10 cellular contexts compared by ENCODE assay signal in the genomic region with DNA sequence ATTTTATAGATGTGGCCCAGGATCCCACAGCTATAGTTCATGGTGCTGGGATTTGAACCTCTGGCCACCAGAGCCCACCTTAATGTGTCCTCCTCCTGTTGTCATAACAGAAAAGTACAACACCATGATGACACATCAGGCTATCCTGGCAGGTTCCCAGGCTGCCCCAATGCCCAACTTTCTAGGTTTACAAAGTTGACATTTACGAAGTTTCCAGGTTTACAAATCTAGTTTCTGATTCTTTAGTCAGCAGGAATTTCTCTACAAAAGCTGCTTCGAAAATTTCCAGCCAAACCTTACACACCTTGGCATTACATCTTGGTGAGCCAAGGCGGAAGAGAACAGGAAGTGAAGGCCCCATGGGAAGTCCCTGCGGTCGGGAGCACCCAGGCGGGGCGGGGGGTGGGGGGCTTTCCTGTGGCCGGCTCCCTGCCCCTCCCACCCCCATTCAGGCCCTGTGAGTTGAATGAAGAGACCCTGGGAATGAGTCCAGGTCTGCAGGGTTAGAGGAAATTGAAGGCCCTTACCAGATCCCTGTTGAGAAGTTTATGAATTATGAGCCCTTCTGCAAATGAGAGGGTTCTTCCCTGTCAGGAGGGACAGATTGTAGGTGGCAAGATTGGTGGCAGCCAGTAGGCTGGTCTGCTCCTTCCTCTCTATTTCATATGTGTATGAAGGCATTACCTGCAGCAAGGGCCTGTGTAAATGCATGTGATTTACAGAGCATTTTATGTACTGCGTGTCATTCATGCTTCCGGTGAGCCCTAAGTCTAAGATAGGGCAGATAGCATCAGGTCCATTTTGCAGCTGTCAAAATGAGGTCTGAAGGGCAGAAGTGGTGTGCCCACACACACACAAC. TPM values are rescaled to one million over a fixed set of nuclear protein-coding genes. Genes with fewer than 3 reads are reported as not detected.
DNase-seq lines count a peak whose midpoint lies in the region; ATAC-seq and TF ChIP-seq lines count a peak whose summit lies in the region.
"Had no signal": no experiment of that assay in that cellular context is flagged by ENCODE, and none has a peak within 500 bp of the region (broad histone marks: within the 10 kb centered on the region; RNA-seq: fewer than 3 reads in every experiment).

No MANE protein-coding gene starts in this region.

- POLR2A ChIA-PET in activated B cell treated with CpG ODN at 0.5 μM for 24 hours (lab: Charles Lee) = interaction anchor here (0.6 kb wide), 1 partner anchor 11 kb away, joined by 5 read pairs; the partner anchor contains the start of gene IL1RN

- H3K4me1 Mint-ChIP-seq in activated B cell treated with CpG ODN at 0.5 μM for 24 hours (peaks cover 17% of the 10 kb centered on the region), naive B cell (peaks cover 11 to 33% (median 24%) of the 10 kb centered on the region in 3 donors), H9 (no peaks in the 10 kb centered on the region)

- H4K20me1 ChIP-seq in H9 (ENCODE audit: control insufficient read depth, insufficient read depth, insufficient read length) = no peaks in the 10 kb centered on the region

- CTCF ChIA-PET in activated B cell treated with CpG ODN at 0.5 μM for 24 hours (lab: Charles Lee) = interaction anchor here (1.3 kb wide), 1 partner anchor 36 kb away, joined by 4 read pairs; no protein-coding TSS in a partner anchor

- no peak overlapping the region for H2AFZ ChIP-seq in H9 (ENCODE audit: low read length)

- H3K36me3 ChIP-seq in adrenal gland (replicated peaks in 1 of 2) = no peaks in the 10 kb centered on the region
- H3K36me3 ChIP-seq: right lobe of liver had no signal

- no peak overlapping the region for H2BK15ac ChIP-seq in H9 (ENCODE audit: low read depth, low read length)

- no peak overlapping the region for H2BK120ac ChIP-seq in H9 (ENCODE audit: low read depth, low read length, poor library complexity, severe bottlenecking)

- H3K27ac ChIP-seq in H9 (ENCODE audit: insufficient read length, low read depth, low read length) (no peak overlapping the region), adrenal gland (peak overlapping the region in 1 of 5 donors; percentile 74)
- H3K27ac ChIP-seq: right lobe of liver had no signal

- no peak overlapping the region for H4K8ac ChIP-seq in H9 (replicated peaks; ENCODE audit: insufficient read length, low read depth, low read length)

- no peak overlapping the region for H3K4me3 ChIP-seq in adrenal gland
- H3K4me3 ChIP-seq: right lobe of liver had no signal

- intact Hi-C loops in activated B cell treated with CpG ODN at 0.5 μM for 24 hours (cut with micrococcal nuclease) (no loop called here), adrenal gland (cut with DNase I) (no loop called here)

- no CpG with 5 or more reads among the region's 10 CpGs for WGBS in H9 (ENCODE audit: extremely low coverage, insufficient read length, low lambda C conversion rate)
- 74 to 88% (median 83%) methylated on average over 8 to 10 of the region's 10 CpGs for WGBS in adrenal gland, 4 donors

- H4K91ac ChIP-seq in H9 (ENCODE audit: insufficient read length, low read depth, low read length) = no peak overlapping the region

- H2BK20ac ChIP-seq in H9 (ENCODE audit: low read depth, low read length, poor library complexity, severe bottlenecking) = no peak overlapping the region

- peak overlapping the region; percentile 42 for H3K4me3 Mint-ChIP-seq in activated B cell treated with CpG ODN at 0.5 μM for 24 hours
- peak overlapping the region in 6 of 8 donors; percentile 28 to 85 (median 66) for H3K4me3 Mint-ChIP-seq in naive B cell
- H3K4me3 Mint-ChIP-seq in H9 = no peak overlapping the region

- TF ChIP-seq POLR2A in adrenal gland (IDR thresholded peaks at IDR 0.05) = no peak

- H3K9me3 ChIP-seq in H9 (ENCODE audit: control insufficient read depth, low read depth, low read length) = no peaks in the 10 kb centered on the region
- no peaks in the 10 kb centered on the region for H3K9me3 ChIP-seq in adrenal gland (replicated peaks in 1 of 3)
- H3K9me3 ChIP-seq: right lobe of liver had no signal

- no peak overlapping the region for H3K18ac ChIP-seq in H9 (ENCODE audit: insufficient read length, low read depth, low read length)

- no peak overlapping the region for H3T11ph ChIP-seq in H9 (ENCODE audit: low read length)

- no peak overlapping the region for H3K4me2 ChIP-seq in H9 (ENCODE audit: insufficient read depth, insufficient read length, low read length)

- H2BK5ac ChIP-seq in H9 (ENCODE audit: insufficient read length, low read length) = no peak overlapping the region

- no peaks in the 10 kb centered on the region for H3K79me2 ChIP-seq in H9 (ENCODE audit: insufficient read depth, low read length)

- H3K14ac ChIP-seq in H9 (ENCODE audit: insufficient read depth, low read length) = no peak overlapping the region

- TF ChIP-seq CTCF in activated B cell treated with CpG ODN at 0.5 μM for 24 hours (IDR thresholded peaks at IDR 0.05) (no peak), H9 (conservative IDR thresholded peaks at IDR 0.05) (no peak), adrenal gland (IDR thresholded peaks at IDR 0.05) (no peak)

- H4K5ac ChIP-seq in H9 (ENCODE audit: insufficient read length, low read depth, low read length) = no peak overlapping the region

- no peak overlapping the region for H3K9ac ChIP-seq in H9 (ENCODE audit: extremely low read depth, insufficient read length, low read length)

- H3K9me3 Mint-ChIP-seq in activated B cell treated with CpG ODN at 0.5 μM for 24 hours (no peaks in the 10 kb centered on the region), naive B cell (no peaks in the 10 kb centered on the region), H9 (no peaks in the 10 kb centered on the region)

- no peak overlapping the region for H3K4ac ChIP-seq in H9 (ENCODE audit: low read depth, low read length)

- H3K56ac ChIP-seq in H9 (ENCODE audit: insufficient read length, low read depth, low read length) = no peak overlapping the region

- H3K27me3 Mint-ChIP-seq in activated B cell treated with CpG ODN at 0.5 μM for 24 hours (no peaks in the 10 kb centered on the region), naive B cell (no peaks in the 10 kb centered on the region), H9 (ENCODE audit: low read depth) (peaks cover 15% of the 10 kb centered on the region)

- H3K23ac ChIP-seq in H9 (ENCODE audit: insufficient read length, low read depth, low read length) = no peak overlapping the region

- H3K23me2 ChIP-seq in H9 (ENCODE audit: insufficient read length, low read depth, low read length, poor library complexity, severe bottlenecking) = no peaks in the 10 kb centered on the region

- H2AK5ac ChIP-seq in H9 (ENCODE audit: insufficient read length, low read length) = no peak overlapping the region

- ATAC-seq in GM18498 (IDR thresholded peaks at IDR 0.05; ENCODE audit: unreplicated experiment) (peak; percentile 63), HG02759 (IDR thresholded peaks at IDR 0.05; ENCODE audit: unreplicated experiment) (peak; percentile 62), activated B cell treated with CpG ODN at 0.5 μM for 24 hours (ENCODE audit: low read depth) (peak; percentile 80), naive B cell (ENCODE audit: low read depth in 2 of 2) (peak; percentile 86 to 88), HG03520 (IDR thresholded peaks at IDR 0.05; ENCODE audit: unreplicated experiment) (no peak)
- ATAC-seq: right lobe of liver had no signal

- H3K4me1 ChIP-seq in H9 (ENCODE audit: insufficient read depth, low read length) = peaks cover 5% of the 10 kb centered on the region; the same call in 1 of the 2 replicates
- peaks cover 0 to 5% of the 10 kb centered on the region in 2 donors for H3K4me1 ChIP-seq in adrenal gland (replicated peaks in 1 of 2)

- DNase-seq in activated B cell treated with CpG ODN at 0.5 μM for 24 hours (peak; percentile 28), naive B cell (peak; percentile 40), H9 (no peak), adrenal gland (no peak), occipital lobe (lab: John Stamatoyannopoulos, UW) (no peak)
- DNase-seq: GOT3, right lobe of liver had no signal

- H3K36me3 Mint-ChIP-seq in activated B cell treated with CpG ODN at 0.5 μM for 24 hours (ENCODE audit: low read depth) (no peaks in the 10 kb centered on the region), naive B cell (no peaks in the 10 kb centered on the region), H9 (ENCODE audit: insufficient read depth in 1 of 3, low read depth in 3 of 3) (no peaks in the 10 kb centered on the region)

- no peak overlapping the region for H2BK12ac ChIP-seq in H9 (ENCODE audit: insufficient read length, low read depth, low read length)

- H3K27ac Mint-ChIP-seq in activated B cell treated with CpG ODN at 0.5 μM for 24 hours (no peak overlapping the region), naive B cell (peak overlapping the region in 5 of 6 donors; percentile 20 to 88 (median 57)), H9 (no peak overlapping the region)

- H3K79me1 ChIP-seq in H9 (ENCODE audit: insufficient read depth, low read depth, low read length, poor library complexity, severe bottlenecking) = no peaks in the 10 kb centered on the region

- no peaks in the 10 kb centered on the region for H3K27me3 ChIP-seq in H9 (ENCODE audit: insufficient read depth, low read length)
- H3K27me3 ChIP-seq in adrenal gland = no peaks in the 10 kb centered on the region
- H3K27me3 ChIP-seq: right lobe of liver had no signal

RNA-seq across cellular contexts. Expression of gene IL1RN, which starts 11.1 kb away (rescaled TPM):
- total RNA-seq in activated B cell treated with CpG ODN at 0.5 μM for 24 hours = 0.32 TPM in 1 of 2 replicates, not detected in the other
- polyA plus RNA-seq in naive B cell (ENCODE audit: low read depth in 6 of 6) = under 1 TPM in 2 of 6 donors, not detected in 4; 0.14 to 0.29 TPM
- total RNA-seq in H9 (2021) = not detected in 2 replicates
- total RNA-seq in adrenal gland = 1 to 10 TPM in 4 of 8 donors, under 1 TPM in 2, not detected in 2; 0.42 to 6.1 (median 1.1) TPM
- polyA plus RNA-seq in adrenal gland = 1 to 10 TPM; 1.4 to 2.6 (median 2.5) TPM
- not detected for total RNA-seq in occipital lobe

RNA-seq across cellular contexts. Expression of gene IL1F10, which starts 48.6 kb away (rescaled TPM):
- not detected in 2 replicates for total RNA-seq in activated B cell treated with CpG ODN at 0.5 μM for 24 hours
- polyA plus RNA-seq in naive B cell (ENCODE audit: low read depth in 6 of 6) = not detected
- total RNA-seq in H9 (2021) = not detected in 2 replicates
- total RNA-seq in adrenal gland = not detected
- not detected for polyA plus RNA-seq in adrenal gland
- total RNA-seq in occipital lobe = not detected
- total RNA-seq: right lobe of liver had no signal

RNA-seq across cellular contexts. Expression of gene IL36RN, which starts 57.3 kb away (rescaled TPM):
- total RNA-seq in activated B cell treated with CpG ODN at 0.5 μM for 24 hours (not detected in 2 replicates), H9 (2021) (not detected in 2 replicates), adrenal gland (not detected), occipital lobe (not detected)
- polyA plus RNA-seq in naive B cell (ENCODE audit: low read depth in 6 of 6) (not detected), adrenal gland (not detected)
- total RNA-seq: right lobe of liver had no signal

RNA-seq across cellular contexts. Expression of gene PSD4, which starts 57.4 kb away (rescaled TPM):
- total RNA-seq in activated B cell treated with CpG ODN at 0.5 μM for 24 hours (161 and 182 TPM in 2 replicates), H9 (2021) (1.0 and 1.5 TPM in 2 replicates), adrenal gland (100 to 1,000 TPM in 4 of 8 donors, 10 to 100 TPM in 4; 62.7 to 164 (median 93.5) TPM), occipital lobe (4.2 TPM)
- polyA plus RNA-seq in naive B cell (ENCODE audit: low read depth in 6 of 6) (10 to 100 TPM; 16.2 to 47.5 (median 29.1) TPM), adrenal gland (10 to 100 TPM; 21.1 to 60.2 (median 31.8) TPM)

Comparison
In these comparisons a context has a peak if more than half of its experiments do, and no peak if none do; other contexts are left out.
1. DNase-seq: peak in activated B cell treated with CpG ODN at 0.5 μM for 24 hours (single experiment) and naive B cell (single experiment); none in H9 (single experiment), adrenal gland (0 of 7) and occipital lobe (single experiment).
2. H3K27ac Mint-ChIP-seq: peak in naive B cell (5 of 6); none in activated B cell treated with CpG ODN at 0.5 μM for 24 hours (single experiment) and H9 (0 of 3).
3. H3K4me3 Mint-ChIP-seq: peak in activated B cell treated with CpG ODN at 0.5 μM for 24 hours (single experiment) and naive B cell (6 of 8); none in H9 (0 of 2).